Comparison of ENCODE assay signal across 12 cellular contexts in the genomic region with DNA sequence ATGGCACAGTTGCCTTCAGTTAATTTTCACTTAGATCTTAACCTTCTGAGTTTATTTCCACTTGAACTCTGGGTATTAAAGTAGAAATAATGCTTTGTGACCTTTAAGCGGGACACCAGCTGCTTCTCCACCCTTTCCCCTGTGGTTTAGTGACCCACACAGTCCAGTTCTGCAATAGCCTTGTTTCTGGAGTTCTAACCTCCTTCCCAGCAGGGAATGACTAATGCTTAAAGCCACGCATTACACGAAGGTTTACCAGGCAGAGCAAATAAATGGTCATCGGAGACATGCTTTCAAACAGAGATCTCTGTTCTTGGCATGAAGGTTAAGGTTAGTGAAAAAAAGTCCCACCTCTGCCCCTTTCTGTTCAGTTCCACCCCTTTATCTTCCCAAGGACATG. TPM values are rescaled to one million over a fixed set of nuclear protein-coding genes. Genes with fewer than 3 reads are reported as not detected.
DNase-seq lines count a peak whose midpoint lies in the region; ATAC-seq and TF ChIP-seq lines count a peak whose summit lies in the region.
"Had no signal": no experiment of that assay in that cellular context is flagged by ENCODE, and none has a peak within 500 bp of the region (broad histone marks: within the 10 kb centered on the region; RNA-seq: fewer than 3 reads in every experiment).

No MANE protein-coding gene starts in this region.

- peak; percentile 86 for DNase-seq in ELR (ENCODE audit: low read depth)
- DNase-seq in brain microvascular endothelial cell, result peak; percentile 89
- no peak for DNase-seq in left ventricle myocardium superior
- DNase-seq in skeletal muscle cell (ENCODE audit: low read depth), result peak; percentile 92
- DNase-seq in nephron progenitor cell, result no peak
- no peak for DNase-seq in GM13976 (ENCODE audit: low spot score)
- no peak for DNase-seq in HAP-1 (ENCODE audit: low spot score in 2 of 2)
- DNase-seq: activated naive CD4-positive, alpha-beta T cell; hippocampal formation had no signal

- H3K9me3 Mint-ChIP-seq in nephron progenitor cell, result peaks cover 14% of the 10 kb centered on the region

- in situ Hi-C loops in brain microvascular endothelial cell (cut with HindIII; ENCODE audit: low pct_ligation_motif_present, low sequenced_read_pairs), result no loop called here
- in situ Hi-C loops in GM13976 (cut with MboI; ENCODE audit: low sequenced_read_pairs, unreplicated experiment), result no loop called here
- in situ Hi-C loops in HAP-1 (cut with MboI; ENCODE audit: low sequenced_read_pairs), result no loop called here

- H3K4me3 Mint-ChIP-seq in nephron progenitor cell, result no peak overlapping the region
- H3K4me3 Mint-ChIP-seq: stimulated activated naive CD8-positive, alpha-beta T cell treated with anti-CD3 and anti-CD28 coated beads, Interleukin-15, Interleukin-2, amounts not matched to agents 100 ng/mL and 50 ng/mL, for 24 hours had no signal

- no peaks in the 10 kb centered on the region for H3K27me3 Mint-ChIP-seq in nephron progenitor cell (ENCODE audit: low read depth, poor library complexity)

- H3K36me3 ChIP-seq in brain microvascular endothelial cell (replicated peaks) (no peaks in the 10 kb centered on the region), HAP-1 (replicated peaks) (no peaks in the 10 kb centered on the region)

- ATAC-seq in left ventricle myocardium superior (peak; percentile 94), HG03442 (IDR thresholded peaks at IDR 0.05; ENCODE audit: unreplicated experiment) (no peak)
- ATAC-seq: K562 had no signal

- no peak overlapping the region for H3K27ac Mint-ChIP-seq in nephron progenitor cell
- H3K27ac Mint-ChIP-seq: stimulated activated naive CD8-positive, alpha-beta T cell treated with anti-CD3 and anti-CD28 coated beads, Interleukin-15, Interleukin-2, amounts not matched to agents 100 ng/mL and 50 ng/mL, for 24 hours had no signal

- peaks cover 14% of the 10 kb centered on the region for H3K4me1 ChIP-seq in HAP-1

- H3K4me1 Mint-ChIP-seq in nephron progenitor cell, result peaks cover 48% of the 10 kb centered on the region

- intact Hi-C loops in left ventricle myocardium superior (cut with micrococcal nuclease), result no loop called here

- no peaks in the 10 kb centered on the region for H3K36me3 Mint-ChIP-seq in nephron progenitor cell (ENCODE audit: low read depth)

- H3K4me3 ChIP-seq in brain microvascular endothelial cell (ENCODE audit: low read depth, low read length) (no peak overlapping the region), skeletal muscle cell (ENCODE audit: low read depth, low read length) (no peak overlapping the region), HAP-1 (no peak overlapping the region)
- H3K4me3 ChIP-seq: K562 had no signal

- H3K27ac ChIP-seq in brain microvascular endothelial cell, result peak overlapping the region; percentile 81

- H3K27me3 ChIP-seq in brain microvascular endothelial cell (replicated peaks) (no peaks in the 10 kb centered on the region), HAP-1 (ENCODE audit: low read depth) (no peaks in the 10 kb centered on the region)

- 0 out of 2 replicates have a peak, but pooled peaks cover 2% of the 10 kb centered on the region for H3K9me3 ChIP-seq in HAP-1

- no peak for TF ChIP-seq CTCF in brain microvascular endothelial cell (IDR thresholded peaks at IDR 0.05; ENCODE audit: low read depth, low read length, missing control alignments)
- TF ChIP-seq CTCF in nephron progenitor cell (IDR thresholded peaks at IDR 0.05), result no peak
- no peak for TF ChIP-seq CTCF in GM13976 (IDR thresholded peaks at IDR 0.05; ENCODE audit: borderline replicate concordance, control extremely low read depth, extremely low read depth, insufficient read depth, missing control alignments)

RNA-seq across cellular contexts. Expression of gene MEDAG, which starts 25.3 kb away (rescaled TPM):
- 4.2 TPM for total RNA-seq in left ventricle myocardium superior
- total RNA-seq: K562 had no signal

RNA-seq across cellular contexts. Expression of gene TEX26, which starts 51.7 kb away (rescaled TPM):
- total RNA-seq in left ventricle myocardium superior, result not detected
- total RNA-seq: K562 had no signal

Comparison
In these comparisons a context has a peak if more than half of its experiments do, and no peak if none do; other contexts are left out.
1. DNase-seq: peak in ELR (single experiment), brain microvascular endothelial cell (single experiment) and skeletal muscle cell (single experiment); none in left ventricle myocardium superior (single experiment), nephron progenitor cell (single experiment), GM13976 (single experiment) and HAP-1 (0 of 2).